In genomic region chr2:24228470-24228869, GRCh38 we compare ENCODE assay signal across 10 cellular contexts. TPM values are rescaled to one million over a fixed set of nuclear protein-coding genes. Genes with fewer than 3 reads are reported as not detected.
DNase-seq lines count a peak whose midpoint lies in the region; ATAC-seq, FAIRE-seq and TF ChIP-seq lines count a peak whose summit lies in the region.
"Had no signal": no experiment of that assay in that cellular context is flagged by ENCODE, and none has a peak within 500 bp of the region (broad histone marks: within the 10 kb centered on the region; RNA-seq: fewer than 3 reads in every experiment).

No MANE protein-coding gene starts in this region.

- H3K4me1 ChIP-seq in kidney (ENCODE audit: control insufficient read depth in 1 of 2, insufficient read depth in 1 of 2, low read depth in 1 of 2, low read length in 2 of 2), result no peaks in the 10 kb centered on the region
- no peaks in the 10 kb centered on the region for H3K4me1 ChIP-seq in mucosa of descending colon (ENCODE audit: low read depth)
- H3K4me1 ChIP-seq: esophagus squamous epithelium had no signal

- no peak overlapping the region for H3K9ac ChIP-seq in kidney (ENCODE audit: low read length in 2 of 2)

- TF ChIP-seq CTCF in kidney (IDR thresholded peaks at IDR 0.05; ENCODE audit: borderline replicate concordance, extremely low read depth, insufficient read depth), result peak; percentile 14
- TF ChIP-seq CTCF in mucosa of descending colon (IDR thresholded peaks at IDR 0.05), result no peak

- H3K36me3 ChIP-seq in kidney (ENCODE audit: control insufficient read depth in 1 of 2, insufficient read depth in 2 of 2, low read length in 2 of 2) (peaks cover 3% of the 10 kb centered on the region in 2 donors), mucosa of descending colon (ENCODE audit: low read depth) (no peaks in the 10 kb centered on the region)

- ATAC-seq in SK-N-SH treated with all-trans-retinoic acid at 6 μM for 48 hours (peak; percentile 73), mucosa of descending colon (no peak), esophagus mucosa (no peak), HG02623 (IDR thresholded peaks at IDR 0.05; ENCODE audit: unreplicated experiment) (no peak)

- in situ Hi-C loops in KBM-7 (cut with MboI; ENCODE audit: low pct_unique_long_range_greater_than_20kb, low sequenced_read_pairs), result no loop called here

- peak; percentile 68 for FAIRE-seq in kidney (lab: Jason Lieb, UNC)

- H3K9me3 ChIP-seq in kidney (ENCODE audit: control insufficient read depth in 1 of 2, low read length in 2 of 2) (no peaks in the 10 kb centered on the region), mucosa of descending colon (no peaks in the 10 kb centered on the region)
- H3K9me3 ChIP-seq: esophagus squamous epithelium had no signal

- no peak overlapping the region for H3K4me3 ChIP-seq in kidney (ENCODE audit: low read length in 2 of 2)
- no peak overlapping the region for H3K4me3 ChIP-seq in mucosa of descending colon
- H3K4me3 ChIP-seq: esophagus squamous epithelium, SK-N-MC had no signal

- intact Hi-C loops in kidney (cut with DNase I) (no loop called here), mucosa of descending colon (cut with DNase I, micrococcal nuclease) (no loop called here)

- no peak overlapping the region for H3K27ac ChIP-seq in kidney (ENCODE audit: low read depth in 2 of 2, low read length in 2 of 2)
- H3K27ac ChIP-seq: esophagus squamous epithelium, SK-N-MC had no signal

- peak; percentile 15 for DNase-seq in COR-L47 (lab: John Stamatoyannopoulos, UW)
- DNase-seq in KBM-7, result peak; percentile 20
- no peak for DNase-seq in kidney
- DNase-seq in mucosa of descending colon, result no peak
- DNase-seq in A172 (ENCODE audit: low spot score), result no peak
- DNase-seq: esophagus squamous epithelium had no signal

TF ChIP-seq in SK-N-SH treated with all-trans-retinoic acid at 6 μM for 48 hours, 23 proteins besides CTCF, POLR2A, EP300 and RAD21:
- no peak for TF ChIP-seq GLIS3 (CRISPR knock-in tag; IDR thresholded peaks at IDR 0.05)
- no peak for TF ChIP-seq ISL1 (CRISPR knock-in tag; IDR thresholded peaks at IDR 0.05)
- no peak for TF ChIP-seq CREB5 (CRISPR knock-in tag; IDR thresholded peaks at IDR 0.05; ENCODE audit: low read depth)
- TF ChIP-seq ESRRG (CRISPR knock-in tag; IDR thresholded peaks at IDR 0.05), result no peak
- no peak for TF ChIP-seq CSRNP3 (CRISPR knock-in tag; IDR thresholded peaks at IDR 0.05)
- TF ChIP-seq PPARA (CRISPR knock-in tag; IDR thresholded peaks at IDR 0.05; ENCODE audit: borderline replicate concordance), result no peak
- TF ChIP-seq SNAI2 (CRISPR knock-in tag; IDR thresholded peaks at IDR 0.05), result no peak
- TF ChIP-seq ZC3H10 (CRISPR knock-in tag; IDR thresholded peaks at IDR 0.05), result no peak
- TF ChIP-seq ZFP30 (CRISPR knock-in tag; IDR thresholded peaks at IDR 0.05), result no peak
- no peak for TF ChIP-seq TOX (CRISPR knock-in tag; IDR thresholded peaks at IDR 0.05; ENCODE audit: borderline replicate concordance)
- TF ChIP-seq POU6F1 (CRISPR knock-in tag; IDR thresholded peaks at IDR 0.05; ENCODE audit: borderline replicate concordance, low read depth), result no peak
- no peak for TF ChIP-seq RARB (CRISPR knock-in tag; IDR thresholded peaks at IDR 0.05)
- TF ChIP-seq ARNTL (CRISPR knock-in tag; IDR thresholded peaks at IDR 0.05; ENCODE audit: borderline replicate concordance, low read depth), result no peak
- TF ChIP-seq ZNF8 (CRISPR knock-in tag; IDR thresholded peaks at IDR 0.05), result no peak
- TF ChIP-seq ZFP3 (CRISPR knock-in tag; IDR thresholded peaks at IDR 0.05), result no peak
TF ChIP-seq in SK-N-SH treated with all-trans-retinoic acid at 6 μM for 48 hours: peak in this region for 0.

RNA-seq across cellular contexts. Expression of gene FAM228A, which starts 53.6 kb away (rescaled TPM):
- total RNA-seq in kidney (0.76 TPM), mucosa of descending colon (1 to 10 TPM in 1 of 3 donors, not detected in 2; 3.3 TPM), esophagus mucosa (not detected)
- 0.39 TPM for polyA plus RNA-seq in kidney (ENCODE audit: insufficient read depth, low read depth, low replicate concordance)
- total RNA-seq in A172 (2014; rRNA removed; shearing (Covaris generic)), result not detected in 2 replicates

Comparison
In these comparisons a context has a peak if more than half of its experiments do, and no peak if none do; other contexts are left out.
1. DNase-seq: peak in COR-L47 (single experiment) and KBM-7 (single experiment); none in kidney (single experiment), mucosa of descending colon (0 of 3) and A172 (single experiment).